1 cellular context compared by ENCODE assay signal in genomic region chr12:48800457-48800856, GRCh38.
TF ChIP-seq lines count a peak whose summit lies in the region.

No MANE protein-coding gene starts in this region.

TF ChIP-seq in HepG2, 621 proteins besides CTCF, POLR2A, EP300 and RAD21 (continued from another document):
- TF ChIP-seq, protein P1, sequence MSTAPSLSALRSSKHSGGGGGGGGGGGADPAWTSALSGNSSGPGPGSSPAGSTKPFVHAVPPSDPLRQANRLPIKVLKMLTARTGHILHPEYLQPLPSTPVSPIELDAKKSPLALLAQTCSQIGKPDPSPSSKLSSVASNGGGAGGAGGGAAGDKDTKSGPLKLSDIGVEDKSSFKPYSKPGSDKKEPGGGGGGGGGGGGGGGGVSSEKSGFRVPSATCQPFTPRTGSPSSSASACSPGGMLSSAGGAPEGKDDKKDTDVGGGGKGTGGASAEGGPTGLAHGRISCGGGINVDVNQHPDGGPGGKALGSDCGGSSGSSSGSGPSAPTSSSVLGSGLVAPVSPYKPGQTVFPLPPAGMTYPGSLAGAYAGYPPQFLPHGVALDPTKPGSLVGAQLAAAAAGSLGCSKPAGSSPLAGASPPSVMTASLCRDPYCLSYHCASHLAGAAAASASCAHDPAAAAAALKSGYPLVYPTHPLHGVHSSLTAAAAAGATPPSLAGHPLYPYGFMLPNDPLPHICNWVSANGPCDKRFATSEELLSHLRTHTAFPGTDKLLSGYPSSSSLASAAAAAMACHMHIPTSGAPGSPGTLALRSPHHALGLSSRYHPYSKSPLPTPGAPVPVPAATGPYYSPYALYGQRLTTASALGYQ (CRISPR knock-in tag; IDR thresholded peaks at IDR 0.05) = no peak
- TF ChIP-seq NRL (CRISPR knock-in tag; IDR thresholded peaks at IDR 0.05; ENCODE audit: borderline replicate concordance) = no peak
- no peak for TF ChIP-seq HNRNPUL1 (IDR thresholded peaks at IDR 0.05; ENCODE audit: low read depth, low read length)
- TF ChIP-seq ELF3 (CRISPR knock-in tag; IDR thresholded peaks at IDR 0.05) = no peak
- no peak for TF ChIP-seq ZNF883 (CRISPR knock-in tag; IDR thresholded peaks at IDR 0.05; ENCODE audit: not compliant biosample characterization)
